ENCODE assay signal across 10 cellular contexts in genomic region chr1:225944951-225945350, GRCh38. TPM values are rescaled to one million over a fixed set of nuclear protein-coding genes. Genes with fewer than 3 reads are reported as not detected.
A peak's percentile ranks its signal among the peaks of the same experiment; 100 is the strongest.
DNase-seq lines count a peak whose midpoint lies in the region; ATAC-seq lines count a peak whose summit lies in the region.
"Had no signal": no experiment of that assay in that cellular context is flagged by ENCODE, and none has a peak within 500 bp of the region (broad histone marks: within the 10 kb centered on the region; RNA-seq: fewer than 3 reads in every experiment).

No MANE protein-coding gene starts in this region.

- H3K9me3 Mint-ChIP-seq in activated CD4-positive, alpha-beta T cell treated with anti-CD3 and anti-CD28 coated beads, Interleukin-2, amount 10 ng/mL, durations not matched to agents 24 days and 14 days, result no peaks in the 10 kb centered on the region
- H3K9me3 Mint-ChIP-seq in stimulated activated memory B cell treated with anti-CD40 and anti-IgM and Interleukin-4, amounts not matched to agents 10 μg/mL and 1 μg/mL and 100 μg/mL, for 72 hours, result no peaks in the 10 kb centered on the region
- H3K9me3 Mint-ChIP-seq: activated CD4-positive, alpha-beta memory T cell treated with anti-CD3 and anti-CD28 coated beads for 36 hours had no signal

- H3K27ac Mint-ChIP-seq in activated CD4-positive, alpha-beta T cell treated with anti-CD3 and anti-CD28 coated beads, Interleukin-2, amount 10 ng/mL, durations not matched to agents 24 days and 14 days, result peak overlapping the region; percentile 16
- no peak overlapping the region for H3K27ac Mint-ChIP-seq in stimulated activated memory B cell treated with anti-CD40 and anti-IgM and Interleukin-4, amounts not matched to agents 10 μg/mL and 1 μg/mL and 100 μg/mL, for 72 hours
- H3K27ac Mint-ChIP-seq: activated CD4-positive, alpha-beta memory T cell treated with anti-CD3 and anti-CD28 coated beads for 36 hours had no signal

- intact Hi-C loops in activated CD4-positive, alpha-beta T cell treated with anti-CD3 and anti-CD28 coated beads, Interleukin-2, amount 10 ng/mL, durations not matched to agents 24 days and 14 days (cut with micrococcal nuclease), result no loop called here

- peaks cover 7% of the 10 kb centered on the region for H3K4me1 Mint-ChIP-seq in activated CD4-positive, alpha-beta T cell treated with anti-CD3 and anti-CD28 coated beads, Interleukin-2, amount 10 ng/mL, durations not matched to agents 24 days and 14 days
- peaks cover 8% of the 10 kb centered on the region for H3K4me1 Mint-ChIP-seq in stimulated activated memory B cell treated with anti-CD40 and anti-IgM and Interleukin-4, amounts not matched to agents 10 μg/mL and 1 μg/mL and 100 μg/mL, for 72 hours

- no peak overlapping the region for H3K4me3 Mint-ChIP-seq in activated CD4-positive, alpha-beta T cell treated with anti-CD3 and anti-CD28 coated beads, Interleukin-2, amount 10 ng/mL, durations not matched to agents 24 days and 14 days
- no peak overlapping the region for H3K4me3 Mint-ChIP-seq in stimulated activated memory B cell treated with anti-CD40 and anti-IgM and Interleukin-4, amounts not matched to agents 10 μg/mL and 1 μg/mL and 100 μg/mL, for 72 hours
- H3K4me3 Mint-ChIP-seq: activated CD4-positive, alpha-beta memory T cell treated with anti-CD3 and anti-CD28 coated beads for 36 hours had no signal

- peak; percentile 65 for DNase-seq in activated CD4-positive, alpha-beta T cell treated with anti-CD3 and anti-CD28 coated beads, Interleukin-2, amount 10 ng/mL, durations not matched to agents 24 days and 14 days
- no peak for DNase-seq in activated CD4-positive, alpha-beta T cell treated with anti-CD3 and anti-CD28 coated beads for 1 hour
- peak; percentile 63 for DNase-seq in SIG-M5 (lab: John Stamatoyannopoulos, UW)
- no peak for DNase-seq in NCI-H2227 treated with DMSO at 0.1 percent for 48 hours (lab: John Stamatoyannopoulos, UW)
- DNase-seq in SW 1271 (lab: John Stamatoyannopoulos, UW), result no peak
- no peak for DNase-seq in NCI-H128 (lab: John Stamatoyannopoulos, UW; ENCODE audit: unreplicated experiment)
- DNase-seq: activated CD4-positive, alpha-beta memory T cell treated with anti-CD3 and anti-CD28 coated beads for 36 hours; stimulated activated CD4-positive, alpha-beta T cell treated with anti-CD3 and anti-CD28 coated beads, Interleukin-4, amount 100 ng/mL, for 4 hours had no signal

- peak; percentile 85 for ATAC-seq in HG02884 (IDR thresholded peaks at IDR 0.05; ENCODE audit: unreplicated experiment)
- peak; percentile 69 for ATAC-seq in stimulated activated memory B cell treated with anti-CD40 and anti-IgM and Interleukin-4, amounts not matched to agents 10 μg/mL and 1 μg/mL and 100 μg/mL, for 72 hours

- peaks cover 15% of the 10 kb centered on the region for H3K27me3 Mint-ChIP-seq in activated CD4-positive, alpha-beta T cell treated with anti-CD3 and anti-CD28 coated beads, Interleukin-2, amount 10 ng/mL, durations not matched to agents 24 days and 14 days
- peaks cover 8% of the 10 kb centered on the region for H3K27me3 Mint-ChIP-seq in stimulated activated memory B cell treated with anti-CD40 and anti-IgM and Interleukin-4, amounts not matched to agents 10 μg/mL and 1 μg/mL and 100 μg/mL, for 72 hours

- no peaks in the 10 kb centered on the region for H3K36me3 Mint-ChIP-seq in activated CD4-positive, alpha-beta T cell treated with anti-CD3 and anti-CD28 coated beads, Interleukin-2, amount 10 ng/mL, durations not matched to agents 24 days and 14 days (ENCODE audit: low read depth)
- no peaks in the 10 kb centered on the region for H3K36me3 Mint-ChIP-seq in stimulated activated memory B cell treated with anti-CD40 and anti-IgM and Interleukin-4, amounts not matched to agents 10 μg/mL and 1 μg/mL and 100 μg/mL, for 72 hours
- H3K36me3 Mint-ChIP-seq: activated CD4-positive, alpha-beta memory T cell treated with anti-CD3 and anti-CD28 coated beads for 36 hours had no signal

RNA-seq across cellular contexts. Expression of gene LEFTY2, which starts 3.9 kb away (rescaled TPM):
- not detected in 2 replicates for total RNA-seq in activated CD4-positive, alpha-beta T cell treated with anti-CD3 and anti-CD28 coated beads, Interleukin-2, amount 10 ng/mL, durations not matched to agents 24 days and 14 days
- total RNA-seq: activated CD4-positive, alpha-beta memory T cell treated with anti-CD3 and anti-CD28 coated beads for 36 hours had no signal

RNA-seq across cellular contexts. Expression of gene PYCR2, which starts 20.9 kb away (rescaled TPM):
- total RNA-seq in activated CD4-positive, alpha-beta T cell treated with anti-CD3 and anti-CD28 coated beads, Interleukin-2, amount 10 ng/mL, durations not matched to agents 24 days and 14 days, result 144 and 150 TPM in 2 replicates

RNA-seq across cellular contexts. Expression of gene SDE2, which starts 54.2 kb away (rescaled TPM):
- total RNA-seq in activated CD4-positive, alpha-beta T cell treated with anti-CD3 and anti-CD28 coated beads, Interleukin-2, amount 10 ng/mL, durations not matched to agents 24 days and 14 days, result 26.9 and 27.1 TPM in 2 replicates

RNA-seq across cellular contexts. Expression of gene LEFTY1, which starts 56.0 kb away (rescaled TPM):
- total RNA-seq in activated CD4-positive, alpha-beta T cell treated with anti-CD3 and anti-CD28 coated beads, Interleukin-2, amount 10 ng/mL, durations not matched to agents 24 days and 14 days, result not detected in 2 replicates

Comparison
In these comparisons a context has a peak if more than half of its experiments do, and no peak if none do; other contexts are left out.
1. DNase-seq: peak in activated CD4-positive, alpha-beta T cell treated with anti-CD3 and anti-CD28 coated beads, Interleukin-2, amount 10 ng/mL, durations not matched to agents 24 days and 14 days (single experiment) and SIG-M5 (single experiment); none in activated CD4-positive, alpha-beta T cell treated with anti-CD3 and anti-CD28 coated beads for 1 hour (single experiment), NCI-H2227 treated with DMSO at 0.1 percent for 48 hours (single experiment), SW 1271 (0 of 2) and NCI-H128 (single experiment).